14 cellular contexts compared by ENCODE assay signal in genomic region chr7:95517458-95517857, GRCh38.
A peak's percentile ranks its signal among the peaks of the same experiment; 100 is the strongest.
DNase-seq lines count a peak whose midpoint lies in the region; ATAC-seq lines count a peak whose summit lies in the region.
"Had no signal": no experiment of that assay in that cellular context is flagged by ENCODE, and none has a peak within 500 bp of the region (broad histone marks: within the 10 kb centered on the region; RNA-seq: fewer than 3 reads in every experiment).

No MANE protein-coding gene starts in this region.

- DNase-seq in stimulated activated CD4-positive, alpha-beta T cell treated with anti-CD3 and anti-CD28 coated beads, Interleukin-2, amount 100 ng/mL, for 48 hours, result no peak
- no peak for DNase-seq in SIG-M5 (lab: John Stamatoyannopoulos, UW)
- no peak for DNase-seq in activated CD8-positive, alpha-beta memory T cell treated with anti-CD3 and anti-CD28 coated beads, Interleukin-2, amount 50 U/mL, for 48 hours
- DNase-seq in stimulated activated CD4-positive, alpha-beta T cell treated with anti-CD3 and anti-CD28 coated beads, Interleukin-12 subunit alpha, Interleukin-12 subunit beta, amount 100 ng/mL, for 4 hours, result no peak
- DNase-seq: activated CD4-positive, alpha-beta T cell treated with anti-CD3 and anti-CD28 coated beads, Interleukin-2, amount 50 U/mL, for 48 hours; activated gamma-delta T cell; brain microvascular endothelial cell; KG1; kidney; NCI-H187 had no signal

- ATAC-seq in GM19025 (IDR thresholded peaks at IDR 0.05; ENCODE audit: low read depth, unreplicated experiment), result peak; percentile 78
- ATAC-seq in GM21529 (IDR thresholded peaks at IDR 0.05; ENCODE audit: unreplicated experiment), result peak; percentile 68
- ATAC-seq in HG03064 (IDR thresholded peaks at IDR 0.05; ENCODE audit: low read depth, unreplicated experiment), result peak; percentile 56
- ATAC-seq in HG03575 (IDR thresholded peaks at IDR 0.05; ENCODE audit: extremely low read depth, insufficient number of reproducible peaks, low FRiP score, unreplicated experiment), result peak; percentile 51
